17 cellular contexts compared by ENCODE assay signal in the genomic region with DNA sequence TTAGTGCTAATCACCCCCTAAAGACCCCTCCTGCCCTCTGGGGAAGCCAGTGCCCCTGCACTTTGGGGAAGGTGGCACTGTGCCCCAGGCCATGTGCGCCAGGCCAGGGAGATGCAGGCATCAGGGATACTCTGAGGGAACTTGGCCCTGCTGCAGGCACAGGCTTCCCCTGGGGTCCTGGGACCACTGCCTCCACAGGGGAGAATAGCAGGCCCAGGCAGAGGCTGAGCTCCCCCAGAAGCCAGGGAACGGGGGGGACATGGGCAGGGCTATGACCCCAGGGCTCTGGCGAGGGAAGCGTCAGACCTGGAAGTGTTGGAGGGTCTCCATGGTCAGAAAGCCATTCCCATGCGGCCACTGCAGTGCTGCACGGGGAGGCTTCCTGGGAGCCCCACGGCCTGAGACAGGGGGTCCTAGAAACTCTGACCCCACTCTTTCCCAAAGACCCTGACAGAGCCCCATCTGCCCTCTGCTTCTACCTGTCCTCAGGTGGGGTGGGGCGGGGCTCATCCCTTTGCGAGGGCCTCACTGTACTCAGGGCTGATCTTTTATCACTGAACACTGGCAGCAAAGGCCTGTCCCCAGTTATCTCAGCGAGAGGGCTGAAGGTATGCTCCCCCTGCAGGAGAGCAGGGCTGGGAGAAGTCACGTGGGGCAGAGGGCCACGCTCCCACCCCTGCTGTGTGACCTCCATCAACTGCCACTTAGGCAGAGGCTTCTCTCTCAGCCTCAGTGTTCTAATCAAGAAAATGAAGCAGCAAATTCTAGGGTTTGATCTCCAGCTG.
A peak's percentile ranks its signal among the peaks of the same experiment; 100 is the strongest.
DNase-seq lines count a peak whose midpoint lies in the region; ATAC-seq and TF ChIP-seq lines count a peak whose summit lies in the region.
"Had no signal": no experiment of that assay in that cellular context is flagged by ENCODE, and none has a peak within 500 bp of the region (broad histone marks: within the 10 kb centered on the region; RNA-seq: fewer than 3 reads in every experiment).

No MANE protein-coding gene starts in this region.

- peaks cover 3% of the 10 kb centered on the region for H3K79me1 ChIP-seq in mesenchymal stem cell (replicated peaks; ENCODE audit: low read length, poor library complexity, severe bottlenecking)

- no peak overlapping the region for H2BK120ac ChIP-seq in mesenchymal stem cell (ENCODE audit: low read depth, low read length)

- H4K91ac ChIP-seq in mesenchymal stem cell (ENCODE audit: low read length), result peak overlapping the region; percentile 76

- H4K8ac ChIP-seq in mesenchymal stem cell (ENCODE audit: low read length), result no peak overlapping the region

- TF ChIP-seq EP300 in suprapubic skin (IDR thresholded peaks at IDR 0.05), result no peak

- intact Hi-C loops in dorsolateral prefrontal cortex (cut with DNase I), result loop anchor here in 1 of 2 donors (10.0 kb wide), 1 partner anchor 102 kb away; no protein-coding TSS in a partner anchor

- H3K27ac ChIP-seq in dorsolateral prefrontal cortex (peak overlapping the region; percentile 76 to 99 (median 96)), mesenchymal stem cell (ENCODE audit: low read length, poor library complexity, severe bottlenecking) (no peak overlapping the region), stomach smooth muscle (ENCODE audit: low read length) (peak overlapping the region; percentile 92), suprapubic skin (no peak overlapping the region)
- H3K27ac ChIP-seq: vagina, VCaP had no signal

- H2AFZ ChIP-seq in mesenchymal stem cell (ENCODE audit: low read depth, low read length), result no peak overlapping the region

- peak overlapping the region in 1 of 2 experiments; percentile 61 for H3K14ac ChIP-seq in mesenchymal stem cell (ENCODE audit: low read length in 2 of 2)

- no peak overlapping the region for H2BK5ac ChIP-seq in mesenchymal stem cell (ENCODE audit: low read depth, low read length, poor library complexity, severe bottlenecking)

- H3K4ac ChIP-seq in mesenchymal stem cell (ENCODE audit: low read depth in 1 of 2, low read length in 2 of 2), result peak overlapping the region in 1 of 2 experiments; percentile 33

- no peak for DNase-seq in NT2/D1 (ENCODE audit: low read depth, low spot score)
- peak in 2 of 10 donors; percentile 38 to 40 for DNase-seq in dorsolateral prefrontal cortex
- DNase-seq in mesenchymal stem cell, result no peak
- no peak for DNase-seq in suprapubic skin (ENCODE audit: low spot score in 2 of 2)
- DNase-seq: activated CD4-positive, alpha-beta T cell treated with anti-CD3 and anti-CD28 coated beads, Interleukin-2, amount 50 U/mL, for 48 hours; activated naive CD4-positive, alpha-beta T cell treated with anti-CD3 and anti-CD28 coated beads, Interleukin-2, amount 10 ng/mL, durations not matched to agents 7 days and 5 days; EL; HCEC 1CT; Karpas-422; NCI-H1105 treated with DMSO at 0.1 percent for 48 hours; NCI-H524 had no signal

- H3K4me3 ChIP-seq in NT2/D1 (ENCODE audit: insufficient read length, low read depth) (no peak overlapping the region), dorsolateral prefrontal cortex (peak overlapping the region in 9 of 59 donors; percentile 25 to 53 (median 40)), mesenchymal stem cell (ENCODE audit: insufficient read depth in 1 of 2, low read depth in 1 of 2, low read length in 2 of 2) (no peak overlapping the region), stomach smooth muscle (ENCODE audit: low read length in 2 of 2) (no peak overlapping the region), suprapubic skin (no peak overlapping the region)
- H3K4me3 ChIP-seq: vagina had no signal

- peaks cover 15% of the 10 kb centered on the region for H3K4me1 ChIP-seq in NT2/D1 (ENCODE audit: insufficient read depth, insufficient read length)
- H3K4me1 ChIP-seq in mesenchymal stem cell (ENCODE audit: control insufficient read depth, insufficient read depth, low read depth, low read length), result peaks cover 18% of the 10 kb centered on the region
- peaks cover 54% of the 10 kb centered on the region for H3K4me1 ChIP-seq in stomach smooth muscle (ENCODE audit: control insufficient read depth, insufficient read depth, low read length)
- H3K4me1 ChIP-seq in suprapubic skin, result peaks cover 11% of the 10 kb centered on the region

- H3K9me3 ChIP-seq in NT2/D1 (ENCODE audit: insufficient read depth, low read length) (no peaks in the 10 kb centered on the region), mesenchymal stem cell (ENCODE audit: control insufficient read depth, low read length) (no peaks in the 10 kb centered on the region), stomach smooth muscle (ENCODE audit: control insufficient read depth in 2 of 2, low read length in 2 of 2) (no peaks in the 10 kb centered on the region), suprapubic skin (no peaks in the 10 kb centered on the region)
- H3K9me3 ChIP-seq: Caco-2, vagina had no signal

- peak overlapping the region in 1 of 2 experiments; percentile 37 for H3K18ac ChIP-seq in mesenchymal stem cell (ENCODE audit: low read depth in 1 of 2, low read length in 2 of 2)

- no peak overlapping the region for H3K4me2 ChIP-seq in mesenchymal stem cell (ENCODE audit: low read length, poor library complexity, severe bottlenecking)

- WGBS in mesenchymal stem cell, result 95% methylated on average over 12 of the region's 12 CpGs
- WGBS in suprapubic skin, result 100% methylated on average over 1 of the region's 12 CpGs

- TF ChIP-seq CTCF in dorsolateral prefrontal cortex (IDR thresholded peaks at IDR 0.05 in 54 of 56, conservative IDR thresholded peaks at IDR 0.05 in 2 of 56; ENCODE audit: low read depth in 1 of 56, partially characterized antibody in 56 of 56) (no peak), suprapubic skin (IDR thresholded peaks at IDR 0.05) (no peak)

- H2BK12ac ChIP-seq in mesenchymal stem cell (ENCODE audit: low read length in 2 of 2), result no peak overlapping the region

- peak overlapping the region; percentile 36 for H3K9ac ChIP-seq in NT2/D1 (ENCODE audit: insufficient read length, low read depth)
- no peak overlapping the region for H3K9ac ChIP-seq in mesenchymal stem cell (ENCODE audit: low read length)
- H3K9ac ChIP-seq in stomach smooth muscle (ENCODE audit: low read length in 2 of 2), result peak overlapping the region; percentile 36 to 38

- H3K27me3 ChIP-seq in NT2/D1 (ENCODE audit: insufficient read depth, insufficient read length) (no peaks in the 10 kb centered on the region), dorsolateral prefrontal cortex (no peaks in the 10 kb centered on the region), mesenchymal stem cell (ENCODE audit: control insufficient read depth in 1 of 2, insufficient read depth in 1 of 2, low read length in 2 of 2) (no peaks in the 10 kb centered on the region), stomach smooth muscle (ENCODE audit: control insufficient read depth in 1 of 2, insufficient read depth in 2 of 2, low read length in 2 of 2) (no peaks in the 10 kb centered on the region), suprapubic skin (no peaks in the 10 kb centered on the region)
- H3K27me3 ChIP-seq: vagina had no signal

- ATAC-seq in SK-N-SH treated with all-trans-retinoic acid at 6 μM for 48 hours, result no peak
- ATAC-seq in HG03045 (IDR thresholded peaks at IDR 0.05; ENCODE audit: unreplicated experiment), result no peak

- no peak overlapping the region for H2AK5ac ChIP-seq in mesenchymal stem cell (ENCODE audit: low read length, severe bottlenecking)

- TF ChIP-seq POLR2A in suprapubic skin (IDR thresholded peaks at IDR 0.05), result no peak

- H3K23ac ChIP-seq in mesenchymal stem cell (ENCODE audit: low read length in 2 of 2), result no peak overlapping the region

- no peaks in the 10 kb centered on the region for H3K36me3 ChIP-seq in NT2/D1 (ENCODE audit: insufficient read depth, insufficient read length, low read length)
- peaks cover 5 to 19% of the 10 kb centered on the region in 2 experiments for H3K36me3 ChIP-seq in mesenchymal stem cell (ENCODE audit: control insufficient read depth in 1 of 2, insufficient read depth in 2 of 2, low read depth in 1 of 2, low read length in 2 of 2)
- no peaks in the 10 kb centered on the region for H3K36me3 ChIP-seq in stomach smooth muscle (ENCODE audit: control insufficient read depth in 2 of 2, insufficient read depth in 2 of 2, low read length in 2 of 2)
- no peaks in the 10 kb centered on the region for H3K36me3 ChIP-seq in suprapubic skin
- H3K36me3 ChIP-seq: vagina had no signal

- no peak overlapping the region for H2BK15ac ChIP-seq in mesenchymal stem cell (ENCODE audit: low read depth, poor library complexity, severe bottlenecking)

TF ChIP-seq in SK-N-SH treated with all-trans-retinoic acid at 6 μM for 48 hours, 23 proteins besides CTCF, POLR2A, EP300 and RAD21 (continues in another document):
- TF ChIP-seq, protein P1, sequence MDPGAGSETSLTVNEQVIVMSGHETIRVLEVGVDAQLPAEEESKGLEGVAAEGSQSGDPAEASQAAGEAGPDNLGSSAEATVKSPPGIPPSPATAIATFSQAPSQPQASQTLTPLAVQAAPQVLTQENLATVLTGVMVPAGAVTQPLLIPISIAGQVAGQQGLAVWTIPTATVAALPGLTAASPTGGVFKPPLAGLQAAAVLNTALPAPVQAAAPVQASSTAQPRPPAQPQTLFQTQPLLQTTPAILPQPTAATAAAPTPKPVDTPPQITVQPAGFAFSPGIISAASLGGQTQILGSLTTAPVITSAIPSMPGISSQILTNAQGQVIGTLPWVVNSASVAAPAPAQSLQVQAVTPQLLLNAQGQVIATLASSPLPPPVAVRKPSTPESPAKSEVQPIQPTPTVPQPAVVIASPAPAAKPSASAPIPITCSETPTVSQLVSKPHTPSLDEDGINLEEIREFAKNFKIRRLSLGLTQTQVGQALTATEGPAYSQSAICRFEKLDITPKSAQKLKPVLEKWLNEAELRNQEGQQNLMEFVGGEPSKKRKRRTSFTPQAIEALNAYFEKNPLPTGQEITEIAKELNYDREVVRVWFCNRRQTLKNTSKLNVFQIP (CRISPR knock-in tag; IDR thresholded peaks at IDR 0.05; ENCODE audit: borderline replicate concordance, low read depth), result no peak
- TF ChIP-seq CSDC2 (CRISPR knock-in tag; IDR thresholded peaks at IDR 0.05), result no peak
- no peak for TF ChIP-seq TCF4 (CRISPR knock-in tag; IDR thresholded peaks at IDR 0.05; ENCODE audit: borderline replicate concordance)

Comparison
In these comparisons a context has a peak if more than half of its experiments do, and no peak if none do; other contexts are left out.
1. H3K27ac ChIP-seq: peak in dorsolateral prefrontal cortex (59 of 59) and stomach smooth muscle (single experiment); none in mesenchymal stem cell (single experiment) and suprapubic skin (single experiment).